In the genomic region with DNA sequence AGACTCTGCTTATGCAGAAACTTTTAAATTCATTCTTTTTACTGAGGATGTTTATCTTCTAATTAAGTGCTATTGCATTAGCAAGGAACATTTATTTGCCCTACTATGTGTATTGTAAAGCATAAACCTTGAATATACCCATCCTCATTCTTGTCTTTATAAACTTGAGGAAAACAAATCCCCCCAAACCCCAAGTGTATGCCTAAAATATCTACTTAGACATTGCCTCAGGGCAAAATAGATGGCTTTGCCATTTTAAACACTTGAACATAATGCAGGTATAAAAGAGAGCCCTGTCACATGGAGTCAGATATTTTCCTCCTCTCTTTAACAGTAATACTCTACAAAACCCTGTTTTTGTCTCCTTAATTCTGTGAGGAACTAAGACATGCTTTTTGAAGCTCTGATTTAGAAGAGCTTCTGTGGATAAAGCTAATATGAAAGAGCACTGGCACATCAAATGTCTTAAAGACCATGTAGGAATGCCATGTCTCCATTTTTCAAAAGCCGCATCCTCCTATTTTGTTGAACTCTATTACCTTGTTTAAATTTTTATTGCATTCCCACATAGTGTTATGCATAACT, we compare ENCODE assay signal across 2 cellular contexts.
"Had no signal": no experiment of that assay in that cellular context is flagged by ENCODE, and none has a peak within 500 bp of the region (broad histone marks: within the 10 kb centered on the region; RNA-seq: fewer than 3 reads in every experiment).

No MANE protein-coding gene starts in this region.

- DNase-seq: H9, HCEC 1CT had no signal
